In the genomic region with DNA sequence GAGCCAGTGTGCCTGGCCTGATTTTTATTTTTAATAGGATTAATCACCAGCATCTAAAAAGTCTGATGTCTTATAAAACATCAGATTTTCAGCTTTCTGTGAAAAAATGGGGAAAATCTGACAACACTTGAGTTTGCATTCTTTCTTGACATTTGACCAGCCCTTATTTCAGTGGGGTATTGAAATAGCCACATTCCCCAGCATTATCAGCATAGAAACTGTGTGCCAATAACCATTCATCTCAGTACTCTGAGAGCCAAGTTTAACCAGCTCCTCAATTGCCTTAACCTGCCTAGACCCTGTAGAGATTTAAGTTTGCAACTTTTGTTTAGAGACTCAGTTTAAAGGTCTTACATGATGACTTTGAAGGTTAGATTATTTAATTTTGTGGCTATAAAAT, we compare ENCODE assay signal across 31 cellular contexts.
"Had no signal": no experiment of that assay in that cellular context is flagged by ENCODE, and none has a peak within 500 bp of the region (broad histone marks: within the 10 kb centered on the region; RNA-seq: fewer than 3 reads in every experiment).

No MANE protein-coding gene starts in this region.

- H3K9me3 ChIP-seq: SJCRH30, SK-N-SH had no signal

- H3K9me3 Mint-ChIP-seq: activated T-cell treated with anti-CD3 and anti-CD28 coated beads, Interleukin-2, amount 50 U/mL, for 4 hours had no signal

- H3K36me3 ChIP-seq: breast epithelium, SJCRH30 had no signal

- H3K4me3 ChIP-seq: body of pancreas, breast epithelium, SJCRH30 had no signal

- H3K27me3 Mint-ChIP-seq: activated CD4-positive, alpha-beta memory T cell treated with anti-CD3 and anti-CD28 coated beads for 36 hours; activated CD4-positive, alpha-beta T cell treated with anti-CD3 and anti-CD28 coated beads for 36 hours; activated CD4-positive, alpha-beta T cell treated with anti-CD3 and anti-CD28 coated beads, Interleukin-2, amount 10 ng/mL, durations not matched to agents 7 days and 5 days; activated naive CD4-positive, alpha-beta T cell treated with anti-CD3 and anti-CD28 coated beads, Interleukin-2, amount 10 ng/mL, durations not matched to agents 7 days and 5 days; activated naive CD8-positive, alpha-beta T cell; activated naive CD8-positive, alpha-beta T cell treated with anti-CD3 and anti-CD28 coated beads, Interleukin-2, amount 50 U/mL, for 24 hours had no signal

- H3K27ac Mint-ChIP-seq: activated CD4-positive, alpha-beta memory T cell treated with anti-CD3 and anti-CD28 coated beads for 36 hours; activated CD4-positive, alpha-beta T cell treated with anti-CD3 and anti-CD28 coated beads, Interleukin-2, amount 10 ng/mL, durations not matched to agents 7 days and 5 days; activated naive CD8-positive, alpha-beta T cell treated with anti-CD3 and anti-CD28 coated beads, Interleukin-2, amount 50 U/mL, for 24 hours; activated T-helper 1 cell treated with anti-CD3 and anti-CD28 coated beads, Interleukin-12 subunit alpha, Interleukin-12 subunit beta, Interleukin-2, Interleukin-4 antibody, amounts not matched to agents 30 ng/mL and 10 ng/mL and 1 ng/mL, durations not matched to agents 14 hours and 24 hours and 36 hours; T-helper 1 cell treated with Interleukin-12 subunit alpha and Interleukin-12 subunit beta and Interleukin-4 antibody, amounts not matched to agents 30 μg/mL and 1 μg/mL, for 36 hours; T-helper 2 cell treated with Interferon-gamma antibody and Interleukin-4, amounts not matched to agents 5 μg/mL and 100 μg/mL, for 36 hours; WTC11 had no signal

- H3K4me1 Mint-ChIP-seq: WTC11 had no signal

- H3K27ac ChIP-seq: body of pancreas, breast epithelium, SJCRH30 had no signal

- H3K27me3 ChIP-seq: body of pancreas, breast epithelium, SJCRH30 had no signal

- DNase-seq: activated CD4-positive, alpha-beta memory T cell treated with anti-CD3 and anti-CD28 coated beads for 36 hours; activated CD4-positive, alpha-beta T cell treated with anti-CD3 and anti-CD28 coated beads for 36 hours; activated CD4-positive, alpha-beta T cell treated with anti-CD3 and anti-CD28 coated beads, Interleukin-2, amount 10 ng/mL, durations not matched to agents 7 days and 5 days; activated CD8-positive, alpha-beta memory T cell treated with anti-CD3 and anti-CD28 coated beads, Interleukin-2, amount 50 U/mL, for 4 hours; activated gamma-delta T cell treated with Interleukin-2 at 50 U/mL for 16 hours; activated naive CD4-positive, alpha-beta T cell treated with anti-CD3 and anti-CD28 coated beads, Interleukin-2, amount 10 ng/mL, durations not matched to agents 7 days and 5 days; activated naive CD8-positive, alpha-beta T cell treated with anti-CD3 and anti-CD28 coated beads, Interleukin-2, amount 50 U/mL, for 24 hours; activated T-cell treated with anti-CD3 and anti-CD28 coated beads for 4 hours; activated T-cell treated with anti-CD3 and anti-CD28 coated beads, Interleukin-2, amount 50 U/mL, for 4 hours; amniotic stem cell; aorta; body of pancreas; Karpas-422; KBM-7; NCI-H1105; NCI-H1417 treated with DMSO at 0.1 percent for 48 hours; NCI-H1930; NCI-H2081 treated with DMSO at 0.1 percent for 48 hours; NCI-H345; NCI-H524 treated with DMSO at 0.1 percent for 48 hours; SHP77; SJCRH30; SK-N-SH had no signal

- H3K4me3 Mint-ChIP-seq: activated CD4-positive, alpha-beta memory T cell treated with anti-CD3 and anti-CD28 coated beads for 36 hours; activated CD4-positive, alpha-beta T cell treated with anti-CD3 and anti-CD28 coated beads for 36 hours; activated CD4-positive, alpha-beta T cell treated with anti-CD3 and anti-CD28 coated beads, Interleukin-2, amount 10 ng/mL, durations not matched to agents 7 days and 5 days; activated naive CD4-positive, alpha-beta T cell treated with anti-CD3 and anti-CD28 coated beads, Interleukin-2, amount 10 ng/mL, durations not matched to agents 7 days and 5 days; activated naive CD8-positive, alpha-beta T cell treated with anti-CD3 and anti-CD28 coated beads, Interleukin-2, amount 50 U/mL, for 24 hours; activated T-cell treated with anti-CD3 and anti-CD28 coated beads, Interleukin-2, amount 50 U/mL, for 4 hours; activated T-helper 1 cell treated with anti-CD3 and anti-CD28 coated beads, Interleukin-12 subunit alpha, Interleukin-12 subunit beta, Interleukin-2, Interleukin-4 antibody, amounts not matched to agents 30 ng/mL and 10 ng/mL and 1 ng/mL, durations not matched to agents 14 hours and 24 hours and 36 hours; T-helper 1 cell treated with Interleukin-12 subunit alpha and Interleukin-12 subunit beta and Interleukin-4 antibody, amounts not matched to agents 30 μg/mL and 1 μg/mL, for 36 hours; T-helper 2 cell treated with Interferon-gamma antibody and Interleukin-4, amounts not matched to agents 5 μg/mL and 100 μg/mL, for 36 hours; WTC11 had no signal

- H3K9ac ChIP-seq: SK-N-SH had no signal

- H3K4me2 ChIP-seq: SK-N-SH had no signal

- ATAC-seq: activated CD4-positive, alpha-beta T cell treated with anti-CD3 and anti-CD28 coated beads for 36 hours; activated CD4-positive, CD25-positive, alpha-beta regulatory T cell treated with anti-CD3 and anti-CD28 coated beads, Interleukin-2, amount 50 U/mL, for 24 hours; activated naive CD8-positive, alpha-beta T cell treated with anti-CD3 and anti-CD28 coated beads, Interleukin-2, amount 50 U/mL, for 24 hours; activated T-cell treated with anti-CD3 and anti-CD28 coated beads, Interleukin-2, amount 50 U/mL, for 4 hours; body of pancreas; Panc1; WTC11 had no signal

- H3K4me1 ChIP-seq: body of pancreas, breast epithelium had no signal
